Comparison of ENCODE assay signal across 19 cellular contexts in genomic region chr9:136784997-136785361, GRCh38. TPM values are rescaled to one million over a fixed set of nuclear protein-coding genes. Genes with fewer than 3 reads are reported as not detected.
DNase-seq lines count a peak whose midpoint lies in the region; ATAC-seq and TF ChIP-seq lines count a peak whose summit lies in the region.
"Had no signal": no experiment of that assay in that cellular context is flagged by ENCODE, and none has a peak within 500 bp of the region (broad histone marks: within the 10 kb centered on the region; RNA-seq: fewer than 3 reads in every experiment).

No MANE protein-coding gene starts in this region.

- H3K27ac ChIP-seq in MM.1S (ENCODE audit: low read length) (no peak overlapping the region), caudate nucleus (ENCODE audit: low read depth, low read length) (peak overlapping the region; percentile 0), neuronal stem cell (replicated peaks; ENCODE audit: low read length) (no peak overlapping the region), upper lobe of left lung (no peak overlapping the region)

- no peak overlapping the region for H3K4me3 ChIP-seq in MM.1S (ENCODE audit: low read length)
- no peak overlapping the region for H3K4me3 ChIP-seq in neuronal stem cell (ENCODE audit: low read length in 2 of 2)
- no peak overlapping the region for H3K4me3 ChIP-seq in upper lobe of left lung
- H3K4me3 ChIP-seq: GM23338 had no signal

- H3K23ac ChIP-seq in neuronal stem cell (ENCODE audit: low read depth, low read length, poor library complexity) = no peak overlapping the region

- TF ChIP-seq POLR2A in upper lobe of left lung (IDR thresholded peaks at IDR 0.05) = no peak

- H2AFZ ChIP-seq in MM.1S (ENCODE audit: low read length) (no peak overlapping the region), neuronal stem cell (ENCODE audit: low read length) (peak overlapping the region; percentile 59)
- H2AFZ ChIP-seq: GM23338 had no signal

- H3K36me3 ChIP-seq in MM.1S (replicated peaks; ENCODE audit: insufficient read depth, low read length) = no peaks in the 10 kb centered on the region
- no peaks in the 10 kb centered on the region for H3K36me3 ChIP-seq in neuronal stem cell (replicated peaks in 1 of 2; ENCODE audit: control insufficient read depth in 2 of 2, insufficient read depth in 2 of 2, low read length in 2 of 2)
- no peaks in the 10 kb centered on the region for H3K36me3 ChIP-seq in upper lobe of left lung

- TF ChIP-seq CTCF in MM.1S (IDR thresholded peaks at IDR 0.05; ENCODE audit: low read length) (no peak), upper lobe of left lung (IDR thresholded peaks at IDR 0.05) (no peak)

- H2BK15ac ChIP-seq in neuronal stem cell (ENCODE audit: low read length) = no peak overlapping the region

- H3K18ac ChIP-seq in neuronal stem cell (ENCODE audit: low read length) = no peak overlapping the region

- no peak overlapping the region for H2BK12ac ChIP-seq in neuronal stem cell (ENCODE audit: low read length)

- H2BK120ac ChIP-seq in neuronal stem cell (ENCODE audit: low read depth, low read length) = no peak overlapping the region

- no peak overlapping the region for H4K8ac ChIP-seq in neuronal stem cell (ENCODE audit: low read depth, low read length)

- H3K79me1 ChIP-seq in neuronal stem cell (ENCODE audit: low read depth, low read length) = no peaks in the 10 kb centered on the region

- no peaks in the 10 kb centered on the region for H3K79me2 ChIP-seq in MM.1S (ENCODE audit: low read length)

- no peak overlapping the region for H3K4ac ChIP-seq in neuronal stem cell (ENCODE audit: low read length)

- no peak overlapping the region for H3K4me2 ChIP-seq in MM.1S (ENCODE audit: low read depth, low read length)
- H3K4me2 ChIP-seq in neuronal stem cell (ENCODE audit: insufficient read depth, low read length, poor library complexity, severe bottlenecking) = no peak overlapping the region
- H3K4me2 ChIP-seq: GM23338 had no signal

- H2AK5ac ChIP-seq in neuronal stem cell (ENCODE audit: low read depth, low read length) = no peak overlapping the region

- no peaks in the 10 kb centered on the region for H3K9me2 ChIP-seq in MM.1S (replicated peaks; ENCODE audit: insufficient read depth, low read length)

- H3K9me3 ChIP-seq in MM.1S (replicated peaks; ENCODE audit: insufficient read depth, low read length) = no peaks in the 10 kb centered on the region
- no peaks in the 10 kb centered on the region for H3K9me3 ChIP-seq in neuronal stem cell (replicated peaks in 1 of 2; ENCODE audit: control insufficient read depth in 2 of 2, insufficient read depth in 1 of 2, low read depth in 1 of 2, low read length in 2 of 2)
- no peaks in the 10 kb centered on the region for H3K9me3 ChIP-seq in upper lobe of left lung

- H3K9ac ChIP-seq in MM.1S (ENCODE audit: low read length) (no peak overlapping the region), neuronal stem cell (ENCODE audit: low read depth, low read length, poor library complexity) (no peak overlapping the region)

- peak; percentile 71 for DNase-seq in ELF-1 (ENCODE audit: low read depth, low spot score)
- peak; percentile 66 for DNase-seq in MM.1S
- DNase-seq in caudate nucleus (lab: John Stamatoyannopoulos, UW) = no peak
- DNase-seq in neuronal stem cell (ENCODE audit: low spot score) = no peak
- no peak for DNase-seq in HuH-7.5 (ENCODE audit: low spot score)
- no peak for DNase-seq in upper lobe of left lung
- DNase-seq: activated naive CD8-positive, alpha-beta T cell treated with anti-CD3 and anti-CD28 coated beads, Interleukin-2, amount 10 ng/mL, durations not matched to agents 7 days and 5 days; DND-41; effector memory CD4-positive, alpha-beta T cell; NCI-H2029 treated with DMSO at 0.1 percent for 48 hours; stimulated activated CD4-positive, alpha-beta T cell treated with anti-CD3 and anti-CD28 coated beads, Interleukin-15, amount 100 ng/mL, for 24 hours had no signal

- H3F3A ChIP-seq in MM.1S (ENCODE audit: insufficient read depth, low read length) = no peaks in the 10 kb centered on the region

- no peak overlapping the region for H2BK5ac ChIP-seq in neuronal stem cell (ENCODE audit: low read length)

- ATAC-seq in GM18858 (IDR thresholded peaks at IDR 0.05; ENCODE audit: unreplicated experiment) (no peak), upper lobe of left lung (ENCODE audit: low FRiP score in 2 of 2) (no peak)
- ATAC-seq: GM23338, Panc1 had no signal

- H4K20me1 ChIP-seq in MM.1S (ENCODE audit: insufficient read depth, low read length) = no peaks in the 10 kb centered on the region

- H3K27me3 ChIP-seq in MM.1S (replicated peaks; ENCODE audit: insufficient read depth, low read length) (peaks cover 43% of the 10 kb centered on the region), neuronal stem cell (ENCODE audit: control insufficient read depth in 3 of 3, insufficient read depth in 3 of 3, low read depth in 1 of 3, low read length in 3 of 3) (peaks cover 0 to 29% (median 0%) of the 10 kb centered on the region in 3 experiments), upper lobe of left lung (no peaks in the 10 kb centered on the region)

- no peak overlapping the region for H4K91ac ChIP-seq in neuronal stem cell (ENCODE audit: low read depth, low read length, poor library complexity)

- no peak overlapping the region for H3K14ac ChIP-seq in neuronal stem cell (ENCODE audit: low read length)

- no CpG with 5 or more reads among the region's 6 CpGs for WGBS in neuronal stem cell (ENCODE audit: extremely low coverage in 2 of 2, insufficient read length in 2 of 2, insufficient replicate concordance in 1 of 2), 2 donors
- 76 to 87% methylated on average over 6 of the region's 6 CpGs for WGBS in upper lobe of left lung, 2 donors

- TF ChIP-seq EP300 in upper lobe of left lung (IDR thresholded peaks at IDR 0.05) = no peak

- H3K4me1 ChIP-seq in MM.1S (ENCODE audit: low read length) (no peaks in the 10 kb centered on the region; the same call in 1 of the 2 replicates), neuronal stem cell (ENCODE audit: control insufficient read depth in 2 of 2, insufficient read depth in 1 of 2, low read depth in 1 of 2, low read length in 2 of 2) (peaks cover 7 to 14% of the 10 kb centered on the region in 2 donors), upper lobe of left lung (peaks cover 1 to 8% (median 5%) of the 10 kb centered on the region in 4 donors)

RNA-seq across cellular contexts. Expression of gene TMEM141, which starts 6.2 kb away (rescaled TPM):
- polyA plus RNA-seq in neuronal stem cell (2013, experiment 1 of 2) = 30.7 TPM
- 29.9 TPM for polyA plus RNA-seq in neuronal stem cell (2013, experiment 2 of 2)
- total RNA-seq in upper lobe of left lung = 100 to 1,000 TPM in 2 of 6 donors, 10 to 100 TPM in 4; 55.5 to 134 (median 80.5) TPM

RNA-seq across cellular contexts. Expression of gene CCDC183, which starts 11.2 kb away (rescaled TPM):
- polyA plus RNA-seq in neuronal stem cell (2013, experiment 1 of 2) = 2.7 TPM
- polyA plus RNA-seq in neuronal stem cell (2013, experiment 2 of 2) = 2.7 TPM
- total RNA-seq in upper lobe of left lung = 100 to 1,000 TPM in 1 of 6 donors, 10 to 100 TPM in 1, 1 to 10 TPM in 4; 1.9 to 130 (median 6.6) TPM
- total RNA-seq: M059J had no signal

RNA-seq across cellular contexts. Expression of gene LCN15, which starts 20.7 kb away (rescaled TPM):
- polyA plus RNA-seq in neuronal stem cell (2013, experiment 1 of 2) = 0.03 TPM
- polyA plus RNA-seq in neuronal stem cell (2013, experiment 2 of 2) = 0.08 TPM
- total RNA-seq in upper lobe of left lung = under 1 TPM in 1 of 6 donors, not detected in 5; 0.23 TPM
- total RNA-seq: activated naive CD8-positive, alpha-beta T cell treated with anti-CD3 and anti-CD28 coated beads, Interleukin-2, amount 10 ng/mL, durations not matched to agents 7 days and 5 days; left lobe of liver; M059J; natural killer cell treated with Interleukin-12 subunit alpha and Interleukin-12 subunit beta and Interleukin-15 and Interleukin-18, amount 100 ng/mL, for 72 hours; subcutaneous adipose tissue had no signal
- polyA plus RNA-seq: BJ had no signal

RNA-seq across cellular contexts. Expression of gene RABL6, which starts 22.8 kb away (rescaled TPM):
- polyA plus RNA-seq in neuronal stem cell (2013, experiment 1 of 2) = 115 TPM
- polyA plus RNA-seq in neuronal stem cell (2013, experiment 2 of 2) = 112 TPM
- total RNA-seq in upper lobe of left lung = 100 to 1,000 TPM in 2 of 6 donors, 10 to 100 TPM in 4; 47.2 to 128 (median 78.9) TPM

RNA-seq across cellular contexts. Expression of gene LCN8, which starts 26.9 kb away (rescaled TPM):
- not detected for polyA plus RNA-seq in neuronal stem cell (2013, experiment 1 of 2)
- polyA plus RNA-seq in neuronal stem cell (2013, experiment 2 of 2) = not detected
- not detected for total RNA-seq in upper lobe of left lung
- total RNA-seq: activated naive CD8-positive, alpha-beta T cell treated with anti-CD3 and anti-CD28 coated beads, Interleukin-2, amount 10 ng/mL, durations not matched to agents 7 days and 5 days; GM23338; left lobe of liver; M059J; natural killer cell treated with Interleukin-12 subunit alpha and Interleukin-12 subunit beta and Interleukin-15 and Interleukin-18, amount 100 ng/mL, for 72 hours; subcutaneous adipose tissue had no signal
- polyA plus RNA-seq: BJ, GM23338 had no signal

Comparison
In these comparisons a context has a peak if more than half of its experiments do, and no peak if none do; other contexts are left out.
1. DNase-seq: peak in ELF-1 (single experiment) and MM.1S (single experiment); none in caudate nucleus (0 of 61), neuronal stem cell (single experiment), HuH-7.5 (single experiment) and upper lobe of left lung (0 of 2).